Comparison of ENCODE assay signal across 1 cellular context in genomic region chr11:47971501-47971900, GRCh38.
TF ChIP-seq lines count a peak whose summit lies in the region.

No MANE protein-coding gene starts in this region.

TF ChIP-seq in Ishikawa, 13 proteins besides CTCF, POLR2A, EP300 and RAD21:
- TF ChIP-seq, protein P1, sequence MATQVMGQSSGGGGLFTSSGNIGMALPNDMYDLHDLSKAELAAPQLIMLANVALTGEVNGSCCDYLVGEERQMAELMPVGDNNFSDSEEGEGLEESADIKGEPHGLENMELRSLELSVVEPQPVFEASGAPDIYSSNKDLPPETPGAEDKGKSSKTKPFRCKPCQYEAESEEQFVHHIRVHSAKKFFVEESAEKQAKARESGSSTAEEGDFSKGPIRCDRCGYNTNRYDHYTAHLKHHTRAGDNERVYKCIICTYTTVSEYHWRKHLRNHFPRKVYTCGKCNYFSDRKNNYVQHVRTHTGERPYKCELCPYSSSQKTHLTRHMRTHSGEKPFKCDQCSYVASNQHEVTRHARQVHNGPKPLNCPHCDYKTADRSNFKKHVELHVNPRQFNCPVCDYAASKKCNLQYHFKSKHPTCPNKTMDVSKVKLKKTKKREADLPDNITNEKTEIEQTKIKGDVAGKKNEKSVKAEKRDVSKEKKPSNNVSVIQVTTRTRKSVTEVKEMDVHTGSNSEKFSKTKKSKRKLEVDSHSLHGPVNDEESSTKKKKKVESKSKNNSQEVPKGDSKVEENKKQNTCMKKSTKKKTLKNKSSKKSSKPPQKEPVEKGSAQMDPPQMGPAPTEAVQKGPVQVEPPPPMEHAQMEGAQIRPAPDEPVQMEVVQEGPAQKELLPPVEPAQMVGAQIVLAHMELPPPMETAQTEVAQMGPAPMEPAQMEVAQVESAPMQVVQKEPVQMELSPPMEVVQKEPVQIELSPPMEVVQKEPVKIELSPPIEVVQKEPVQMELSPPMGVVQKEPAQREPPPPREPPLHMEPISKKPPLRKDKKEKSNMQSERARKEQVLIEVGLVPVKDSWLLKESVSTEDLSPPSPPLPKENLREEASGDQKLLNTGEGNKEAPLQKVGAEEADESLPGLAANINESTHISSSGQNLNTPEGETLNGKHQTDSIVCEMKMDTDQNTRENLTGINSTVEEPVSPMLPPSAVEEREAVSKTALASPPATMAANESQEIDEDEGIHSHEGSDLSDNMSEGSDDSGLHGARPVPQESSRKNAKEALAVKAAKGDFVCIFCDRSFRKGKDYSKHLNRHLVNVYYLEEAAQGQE (IDR thresholded peaks at IDR 0.05; ENCODE audit: low read depth): no peak
- TF ChIP-seq CEBPB (IDR thresholded peaks at IDR 0.05) (no peak), TEAD4 (IDR thresholded peaks at IDR 0.05) (peak; percentile 72), NFIC (IDR thresholded peaks at IDR 0.05) (peak; percentile 76; the same call in 1 of the 2 replicates), USF1 (IDR thresholded peaks at IDR 0.05) (no peak), YY1 (IDR thresholded peaks at IDR 0.05; ENCODE audit: low read depth) (no peak), FOXM1 (IDR thresholded peaks at IDR 0.05; ENCODE audit: borderline replicate concordance, low read depth) (peak; percentile 65; the same call in 1 of the 2 replicates), TAF1 (IDR thresholded peaks at IDR 0.05; ENCODE audit: low read depth) (no peak), ZBTB7A (IDR thresholded peaks at IDR 0.05; ENCODE audit: low read depth) (no peak), MAX (IDR thresholded peaks at IDR 0.05) (peak; percentile 32; the same call in 1 of the 2 replicates), EGR1 (IDR thresholded peaks at IDR 0.05) (no peak), TCF12 (IDR thresholded peaks at IDR 0.05; ENCODE audit: low read depth) (peak; percentile 93)
